ENCODE assay signal across 8 cellular contexts in genomic region chr10:118744346-118744918, GRCh38. TPM values are rescaled to one million over a fixed set of nuclear protein-coding genes. Genes with fewer than 3 reads are reported as not detected.
DNase-seq lines count a peak whose midpoint lies in the region; ATAC-seq, FAIRE-seq and TF ChIP-seq lines count a peak whose summit lies in the region.
"Not testable (repeated sequence)": the region's sequence is repeated elsewhere in the genome, so short reads cannot be mapped to it uniquely, and the experiment has no call there.

No MANE protein-coding gene starts in this region.

- BruUV-seq in mammary epithelial cell (replicated peaks; lab: Mats Ljungman, UMichigan): not testable (repeated sequence)

- H3K27me3 Mint-ChIP-seq in WTC11 (ENCODE audit: low read depth): not testable (repeated sequence)

- POLR2A ChIA-PET in WTC11 (lab: Charles Lee): not testable (repeated sequence)

- WGBS in mammary epithelial cell (ENCODE audit: low coverage, missing lambda C conversion rate): 5% methylated on average over 2 of the region's 9 CpGs
- 83 to 86% methylated on average over 9 of the region's 9 CpGs for whole genome bisulfite sequencing in pancreas, 2 donors

- peaks cover 14% of the 10 kb centered on the region for H3K36me3 Mint-ChIP-seq in WTC11

- H3K4me2 ChIP-seq in mammary epithelial cell (ENCODE audit: insufficient read depth, low read depth, low read length): peak overlapping the region; percentile 44

- in situ Hi-C loops in mammary epithelial cell (cut with MboI; ENCODE audit: low sequenced_read_pairs in 2 of 2): not testable (repeated sequence)

- H3K27ac ChIP-seq in mammary epithelial cell (ENCODE audit: insufficient read depth, low read depth, low read length) (peak overlapping the region; percentile 45), upper lobe of right lung (peak overlapping the region; percentile 18)
- not testable (repeated sequence) for H3K27ac ChIP-seq in pancreas

- H3K27me3 ChIP-seq in mammary epithelial cell (ENCODE audit: insufficient read depth, low read length); pancreas; upper lobe of right lung: not testable (repeated sequence)

- DNase-seq in EH (ENCODE audit: low read depth) (peak; percentile 43), M059J (ENCODE audit: low read depth) (peak; percentile 26), mammary epithelial cell (peak; percentile 37), fibroblast of peridontal ligament (ENCODE audit: extremely low read depth) (peak; percentile 14)
- not testable (repeated sequence) for DNase-seq in WTC11 (ENCODE audit: low spot score); left ventricle myocardium superior; pancreas; upper lobe of right lung

- H3K4me1 ChIP-seq in mammary epithelial cell (ENCODE audit: insufficient read depth, low read length) (peaks cover 42% of the 10 kb centered on the region), pancreas (peaks cover 3 to 15% (median 14%) of the 10 kb centered on the region in 3 donors), upper lobe of right lung (peaks cover 28% of the 10 kb centered on the region)

- H3K36me3 ChIP-seq in mammary epithelial cell (ENCODE audit: insufficient read depth, low read length); pancreas; upper lobe of right lung: not testable (repeated sequence)

- dilution Hi-C loops in mammary epithelial cell (cut with HindIII; ENCODE audit: low sequenced_read_pairs): not testable (repeated sequence)

- not testable (repeated sequence) for H3K9ac ChIP-seq in mammary epithelial cell (ENCODE audit: insufficient read depth, low read length)

- intact Hi-C loops in mammary epithelial cell (cut with micrococcal nuclease): loop anchor here (1.0 to 10.0 kb wide), 2 partner anchors 10 to 280 kb away; partner anchors contain the start of genes CACUL1 and NANOS1
- intact Hi-C loops in left ventricle myocardium superior (cut with micrococcal nuclease); pancreas (cut with DNase I); upper lobe of right lung (cut with DNase I): not testable (repeated sequence)

- H3K9me3 ChIP-seq in mammary epithelial cell (replicated peaks; ENCODE audit: insufficient read depth, low read length); pancreas; upper lobe of right lung: not testable (repeated sequence)

- H3K79me2 ChIP-seq in mammary epithelial cell (ENCODE audit: insufficient read depth, low read length): peaks cover 98% of the 10 kb centered on the region

- ATAC-seq in WTC11: not testable (repeated sequence)
- ATAC-seq in left ventricle myocardium superior (peak; percentile 71), pancreas (peak in 3 of 4 donors; percentile 42 to 59 (median 57)), upper lobe of right lung (peak; percentile 46)

- H4K20me1 ChIP-seq in mammary epithelial cell (ENCODE audit: insufficient read depth, low read length): not testable (repeated sequence)

- peak overlapping the region; percentile 9; the same call in 1 of the 2 replicates for H3K27ac Mint-ChIP-seq in WTC11

- H3K9me3 Mint-ChIP-seq in WTC11: not testable (repeated sequence)

- not testable (repeated sequence) for TF ChIP-seq CTCF in WTC11 (IDR thresholded peaks at IDR 0.05); mammary epithelial cell (conservative IDR thresholded peaks at IDR 0.05 in 1 of 2, IDR thresholded peaks at IDR 0.05 in 1 of 2; ENCODE audit: extremely low read depth in 1 of 2, insufficient read depth in 1 of 2, low read depth in 1 of 2, low read length in 2 of 2); pancreas (IDR thresholded peaks at IDR 0.05); upper lobe of right lung (IDR thresholded peaks at IDR 0.05)

- H3K4me3 ChIP-seq in mammary epithelial cell (replicated peaks in 1 of 3; ENCODE audit: insufficient read depth in 1 of 3, low read depth in 2 of 3, low read length in 3 of 3); pancreas; upper lobe of right lung: not testable (repeated sequence)

- not testable (repeated sequence) for H2AFZ ChIP-seq in mammary epithelial cell (ENCODE audit: low read depth, low read length)

- FAIRE-seq in pancreas (lab: Jason Lieb, UNC): not testable (repeated sequence)

- H3K4me1 Mint-ChIP-seq in WTC11: peaks cover 53% of the 10 kb centered on the region

- not testable (repeated sequence) for H3K4me3 Mint-ChIP-seq in WTC11

- CTCF ChIA-PET in WTC11 (lab: Charles Lee); mammary epithelial cell (lab: Charles Lee; ENCODE audit: low non-redundant PET): not testable (repeated sequence)

RNA-seq across cellular contexts. Expression of gene CACUL1, which starts 10.3 kb away (rescaled TPM):
- 23.2 and 33.7 TPM in 2 replicates for total RNA-seq in M059J (2014; rRNA removed; shearing (Covaris generic))
- total RNA-seq in WTC11 (2021) (37.1 to 41.5 TPM (median 38.4 TPM) in 3 replicates), mammary epithelial cell (10 to 100 TPM; 49.8 to 59.2 TPM), left ventricle myocardium superior (28.5 TPM), pancreas (10 to 100 TPM; 13.8 to 28.3 (median 16.5) TPM), upper lobe of right lung (47.7 TPM)
- polyA plus RNA-seq in mammary epithelial cell (11.3 TPM), pancreas (1 to 10 TPM; 3.1 to 5.5 TPM)
- 28.3 TPM for polyA minus RNA-seq in mammary epithelial cell
